Comparison of ENCODE assay signal across 1 cellular context in genomic region chr11:67627788-67628624, GRCh38.
TF ChIP-seq lines count a peak whose summit lies in the region.

No MANE protein-coding gene starts in this region.

TF ChIP-seq in SK-N-SH treated with all-trans-retinoic acid at 6 μM for 48 hours, 23 proteins besides CTCF, POLR2A, EP300 and RAD21 (continued from another document):
- no peak for TF ChIP-seq CSRNP3 (CRISPR knock-in tag; IDR thresholded peaks at IDR 0.05)
- TF ChIP-seq ZNF70 (CRISPR knock-in tag; IDR thresholded peaks at IDR 0.05): no peak
- TF ChIP-seq, protein P1, sequence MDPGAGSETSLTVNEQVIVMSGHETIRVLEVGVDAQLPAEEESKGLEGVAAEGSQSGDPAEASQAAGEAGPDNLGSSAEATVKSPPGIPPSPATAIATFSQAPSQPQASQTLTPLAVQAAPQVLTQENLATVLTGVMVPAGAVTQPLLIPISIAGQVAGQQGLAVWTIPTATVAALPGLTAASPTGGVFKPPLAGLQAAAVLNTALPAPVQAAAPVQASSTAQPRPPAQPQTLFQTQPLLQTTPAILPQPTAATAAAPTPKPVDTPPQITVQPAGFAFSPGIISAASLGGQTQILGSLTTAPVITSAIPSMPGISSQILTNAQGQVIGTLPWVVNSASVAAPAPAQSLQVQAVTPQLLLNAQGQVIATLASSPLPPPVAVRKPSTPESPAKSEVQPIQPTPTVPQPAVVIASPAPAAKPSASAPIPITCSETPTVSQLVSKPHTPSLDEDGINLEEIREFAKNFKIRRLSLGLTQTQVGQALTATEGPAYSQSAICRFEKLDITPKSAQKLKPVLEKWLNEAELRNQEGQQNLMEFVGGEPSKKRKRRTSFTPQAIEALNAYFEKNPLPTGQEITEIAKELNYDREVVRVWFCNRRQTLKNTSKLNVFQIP (CRISPR knock-in tag; IDR thresholded peaks at IDR 0.05; ENCODE audit: borderline replicate concordance, low read depth): no peak
- no peak for TF ChIP-seq TCF4 (CRISPR knock-in tag; IDR thresholded peaks at IDR 0.05; ENCODE audit: borderline replicate concordance)
- no peak for TF ChIP-seq SNAI2 (CRISPR knock-in tag; IDR thresholded peaks at IDR 0.05)
- no peak for TF ChIP-seq ZFP30 (CRISPR knock-in tag; IDR thresholded peaks at IDR 0.05)
- TF ChIP-seq TOX (CRISPR knock-in tag; IDR thresholded peaks at IDR 0.05; ENCODE audit: borderline replicate concordance): no peak
- TF ChIP-seq CSDC2 (CRISPR knock-in tag; IDR thresholded peaks at IDR 0.05): no peak
TF ChIP-seq in SK-N-SH treated with all-trans-retinoic acid at 6 μM for 48 hours: peak in this region for 0.
